1 cellular context compared by ENCODE assay signal in the genomic region with DNA sequence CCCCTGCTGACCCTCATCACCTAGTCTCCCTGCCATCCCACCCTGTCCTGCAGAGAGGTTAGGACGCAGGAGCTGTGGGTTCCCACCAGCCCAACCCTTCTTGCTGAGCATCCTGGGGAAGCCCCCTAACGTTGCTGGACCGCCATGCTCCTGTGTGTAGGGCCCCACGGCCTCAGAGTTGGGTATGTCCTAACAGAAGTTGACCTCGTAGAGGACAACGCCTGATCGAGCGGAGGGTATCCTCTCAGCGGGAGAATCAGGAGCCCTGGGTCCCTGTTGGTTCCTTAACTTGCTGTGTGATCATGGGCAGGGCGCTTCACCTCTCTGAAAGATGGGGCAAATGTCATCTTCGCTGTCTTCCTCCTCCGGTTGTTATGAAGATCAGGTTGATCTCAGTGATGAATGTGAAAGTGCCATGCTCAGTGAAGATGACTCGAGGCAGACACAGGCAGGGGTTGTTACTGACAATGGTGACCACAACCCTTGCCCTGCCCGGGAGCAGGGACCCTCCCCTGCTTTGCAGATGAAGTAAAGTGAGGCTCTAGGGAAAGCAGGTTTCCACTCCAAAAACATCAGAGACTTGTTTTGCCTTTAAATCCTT.
TF ChIP-seq lines count a peak whose summit lies in the region.

No MANE protein-coding gene starts in this region.

TF ChIP-seq in HepG2, 621 proteins besides CTCF, POLR2A, EP300 and RAD21:
- TF ChIP-seq, protein P1, sequence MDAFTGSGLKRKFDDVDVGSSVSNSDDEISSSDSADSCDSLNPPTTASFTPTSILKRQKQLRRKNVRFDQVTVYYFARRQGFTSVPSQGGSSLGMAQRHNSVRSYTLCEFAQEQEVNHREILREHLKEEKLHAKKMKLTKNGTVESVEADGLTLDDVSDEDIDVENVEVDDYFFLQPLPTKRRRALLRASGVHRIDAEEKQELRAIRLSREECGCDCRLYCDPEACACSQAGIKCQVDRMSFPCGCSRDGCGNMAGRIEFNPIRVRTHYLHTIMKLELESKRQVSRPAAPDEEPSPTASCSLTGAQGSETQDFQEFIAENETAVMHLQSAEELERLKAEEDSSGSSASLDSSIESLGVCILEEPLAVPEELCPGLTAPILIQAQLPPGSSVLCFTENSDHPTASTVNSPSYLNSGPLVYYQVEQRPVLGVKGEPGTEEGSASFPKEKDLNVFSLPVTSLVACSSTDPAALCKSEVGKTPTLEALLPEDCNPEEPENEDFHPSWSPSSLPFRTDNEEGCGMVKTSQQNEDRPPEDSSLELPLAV (CRISPR knock-in tag; conservative IDR thresholded peaks at IDR 0.05; ENCODE audit: low read depth), result no peak
- TF ChIP-seq ZNF768 (CRISPR knock-in tag; IDR thresholded peaks at IDR 0.05), result peak; percentile 68; the same call in 1 of the 2 replicates
- no peak for TF ChIP-seq CBFB (CRISPR knock-in tag; IDR thresholded peaks at IDR 0.05)
- no peak for TF ChIP-seq RFXANK (CRISPR knock-in tag; IDR thresholded peaks at IDR 0.05)
- TF ChIP-seq, protein P2, sequence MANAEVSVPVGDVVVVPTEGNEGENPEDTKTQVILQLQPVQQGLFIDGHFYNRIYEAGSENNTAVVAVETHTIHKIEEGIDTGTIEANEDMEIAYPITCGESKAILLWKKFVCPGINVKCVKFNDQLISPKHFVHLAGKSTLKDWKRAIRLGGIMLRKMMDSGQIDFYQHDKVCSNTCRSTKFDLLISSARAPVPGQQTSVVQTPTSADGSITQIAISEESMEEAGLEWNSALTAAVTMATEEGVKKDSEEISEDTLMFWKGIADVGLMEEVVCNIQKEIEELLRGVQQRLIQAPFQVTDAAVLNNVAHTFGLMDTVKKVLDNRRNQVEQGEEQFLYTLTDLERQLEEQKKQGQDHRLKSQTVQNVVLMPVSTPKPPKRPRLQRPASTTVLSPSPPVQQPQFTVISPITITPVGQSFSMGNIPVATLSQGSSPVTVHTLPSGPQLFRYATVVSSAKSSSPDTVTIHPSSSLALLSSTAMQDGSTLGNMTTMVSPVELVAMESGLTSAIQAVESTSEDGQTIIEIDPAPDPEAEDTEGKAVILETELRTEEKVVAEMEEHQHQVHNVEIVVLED (CRISPR knock-in tag; IDR thresholded peaks at IDR 0.05; ENCODE audit: borderline replicate concordance), result no peak
- TF ChIP-seq NR3C1 (CRISPR knock-in tag; IDR thresholded peaks at IDR 0.05), result no peak
TF ChIP-seq in HepG2: peak in this region for 1.
